2 cellular contexts compared by ENCODE assay signal in the genomic region with DNA sequence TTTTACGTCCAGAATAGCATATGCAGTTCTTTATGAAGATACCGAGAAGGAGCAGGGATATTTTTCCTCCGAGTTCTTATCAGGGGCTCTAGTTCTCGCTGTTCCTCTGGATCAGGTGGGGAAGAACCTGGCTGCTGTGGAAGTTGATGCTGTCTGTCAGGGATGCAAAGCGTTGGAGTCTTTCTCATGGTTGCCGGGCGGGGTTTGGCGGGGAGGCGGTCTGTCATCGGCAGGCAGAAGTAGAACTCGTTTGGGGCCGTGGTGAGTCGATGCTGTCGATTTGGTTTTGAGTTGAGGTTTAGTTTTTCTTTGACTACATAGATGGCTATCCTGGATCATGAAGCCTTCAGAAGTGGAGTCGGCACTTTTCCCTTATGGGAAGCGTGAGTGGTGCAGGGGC.
A peak's percentile ranks its signal among the peaks of the same experiment; 100 is the strongest.
TF ChIP-seq lines count a peak whose summit lies in the region.

No MANE protein-coding gene starts in this region.

TF ChIP-seq in K562, 482 proteins besides CTCF, POLR2A, EP300 and RAD21:
- TF ChIP-seq MAZ (CRISPR knock-in tag; conservative IDR thresholded peaks at IDR 0.05 in 1 of 2, IDR thresholded peaks at IDR 0.05 in 1 of 2): 0 out of 4 replicates have a peak, but pooled peaks of 1 of the 2 experiments have one; percentile 3
- TF ChIP-seq ZNF584 (CRISPR knock-in tag; IDR thresholded peaks at IDR 0.05; ENCODE audit: low read depth): 0 out of 2 replicates have a peak, but pooled peaks have one; percentile 47
- TF ChIP-seq ZNF121 (CRISPR knock-in tag; conservative IDR thresholded peaks at IDR 0.05): no peak

TF ChIP-seq in H1, 55 proteins besides CTCF, POLR2A, EP300 and RAD21:
- TF ChIP-seq RNF2 (IDR thresholded peaks at IDR 0.05; ENCODE audit: borderline replicate concordance, low read depth, low read length, missing control alignments, poor library complexity, severe bottlenecking) (no peak), GTF2F1 (IDR thresholded peaks at IDR 0.05; ENCODE audit: borderline replicate concordance, low read depth, low read length) (no peak), TAF7 (optimal IDR thresholded peaks at IDR 0.05; ENCODE audit: borderline replicate concordance, low read depth, low read length) (no peak), SP1 (IDR thresholded peaks at IDR 0.05; ENCODE audit: low read depth, low read length) (no peak), HDAC6 (IDR thresholded peaks at IDR 0.05; ENCODE audit: low read depth, low read length) (no peak), BCL11A (IDR thresholded peaks at IDR 0.05; ENCODE audit: low read depth in 2 of 2, low read length in 2 of 2) (no peak), SIRT6 (IDR thresholded peaks at IDR 0.05; ENCODE audit: low read length) (no peak), ZNF274 (IDR thresholded peaks at IDR 0.05; ENCODE audit: borderline replicate concordance, extremely low read depth, low read length) (no peak), SUZ12 (IDR thresholded peaks at IDR 0.05; ENCODE audit: low read length) (no peak), TCF12 (IDR thresholded peaks at IDR 0.05; ENCODE audit: low read depth, low read length) (no peak)
- TF ChIP-seq, protein P1, sequence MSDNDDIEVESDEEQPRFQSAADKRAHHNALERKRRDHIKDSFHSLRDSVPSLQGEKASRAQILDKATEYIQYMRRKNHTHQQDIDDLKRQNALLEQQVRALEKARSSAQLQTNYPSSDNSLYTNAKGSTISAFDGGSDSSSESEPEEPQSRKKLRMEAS (IDR thresholded peaks at IDR 0.05): no peak
- TF ChIP-seq, protein P2, sequence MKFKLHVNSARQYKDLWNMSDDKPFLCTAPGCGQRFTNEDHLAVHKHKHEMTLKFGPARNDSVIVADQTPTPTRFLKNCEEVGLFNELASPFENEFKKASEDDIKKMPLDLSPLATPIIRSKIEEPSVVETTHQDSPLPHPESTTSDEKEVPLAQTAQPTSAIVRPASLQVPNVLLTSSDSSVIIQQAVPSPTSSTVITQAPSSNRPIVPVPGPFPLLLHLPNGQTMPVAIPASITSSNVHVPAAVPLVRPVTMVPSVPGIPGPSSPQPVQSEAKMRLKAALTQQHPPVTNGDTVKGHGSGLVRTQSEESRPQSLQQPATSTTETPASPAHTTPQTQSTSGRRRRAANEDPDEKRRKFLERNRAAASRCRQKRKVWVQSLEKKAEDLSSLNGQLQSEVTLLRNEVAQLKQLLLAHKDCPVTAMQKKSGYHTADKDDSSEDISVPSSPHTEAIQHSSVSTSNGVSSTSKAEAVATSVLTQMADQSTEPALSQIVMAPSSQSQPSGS (IDR thresholded peaks at IDR 0.05; ENCODE audit: low read length): no peak
- TF ChIP-seq, protein P3, sequence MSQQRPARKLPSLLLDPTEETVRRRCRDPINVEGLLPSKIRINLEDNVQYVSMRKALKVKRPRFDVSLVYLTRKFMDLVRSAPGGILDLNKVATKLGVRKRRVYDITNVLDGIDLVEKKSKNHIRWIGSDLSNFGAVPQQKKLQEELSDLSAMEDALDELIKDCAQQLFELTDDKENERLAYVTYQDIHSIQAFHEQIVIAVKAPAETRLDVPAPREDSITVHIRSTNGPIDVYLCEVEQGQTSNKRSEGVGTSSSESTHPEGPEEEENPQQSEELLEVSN (IDR thresholded peaks at IDR 0.05): no peak
TF ChIP-seq in H1: peak in this region for 0.
